1 cellular context compared by ENCODE assay signal in genomic region chr15:74025436-74025835, GRCh38.
TF ChIP-seq lines count a peak whose summit lies in the region.

No MANE protein-coding gene starts in this region.

TF ChIP-seq in endothelial cell of umbilical vein, 7 proteins besides CTCF, POLR2A, EP300 and RAD21:
- TF ChIP-seq GATA2 (IDR thresholded peaks at IDR 0.05; ENCODE audit: insufficient read depth, insufficient read length, low read depth, low read length) (peak; percentile 40), MYC (IDR thresholded peaks at IDR 0.05; ENCODE audit: low read depth, low read length) (no peak), FOS (IDR thresholded peaks at IDR 0.05; ENCODE audit: borderline replicate concordance, insufficient read depth, low read length) (peak; percentile 72), POLR2AphosphoS5 (IDR thresholded peaks at IDR 0.05; ENCODE audit: insufficient read depth, low read depth, low read length) (peak; percentile 73), JUN (IDR thresholded peaks at IDR 0.05; ENCODE audit: borderline replicate concordance, insufficient read depth, insufficient read length, low read depth) (no peak), MAX (IDR thresholded peaks at IDR 0.05; ENCODE audit: insufficient read depth, insufficient read length) (no peak), EZH2 (IDR thresholded peaks at IDR 0.05; ENCODE audit: borderline replicate concordance, low read depth, low read length, severe bottlenecking) (no peak)
TF ChIP-seq in endothelial cell of umbilical vein: peak in this region for 3.
